Comparison of ENCODE assay signal across 32 cellular contexts in genomic region chr6:67883500-67884366, GRCh38.
"Had no signal": no experiment of that assay in that cellular context is flagged by ENCODE, and none has a peak within 500 bp of the region (broad histone marks: within the 10 kb centered on the region; RNA-seq: fewer than 3 reads in every experiment).

No MANE protein-coding gene starts in this region.

- H3K79me2 ChIP-seq: hepatocyte had no signal

- H3K4me3 ChIP-seq: coronary artery, dorsolateral prefrontal cortex, esophagus squamous epithelium, gastroesophageal sphincter, heart right ventricle, hepatocyte had no signal

- H2AFZ ChIP-seq: hepatocyte had no signal

- FAIRE-seq: astrocyte, endothelial cell of umbilical vein, TTC549 had no signal

- H3K4me2 ChIP-seq: hepatocyte had no signal

- DNase-seq: activated CD4-positive, alpha-beta memory T cell treated with anti-CD3 and anti-CD28 coated beads, Interleukin-2, amount 10 ng/mL, durations not matched to agents 7 days and 5 days; activated CD4-positive, alpha-beta T cell treated with anti-CD3 and anti-CD28 coated beads for 1 hour; activated CD4-positive, alpha-beta T cell treated with anti-CD3 and anti-CD28 coated beads for 4 hours; activated CD4-positive, alpha-beta T cell treated with anti-CD3 and anti-CD28 coated beads, Interleukin-2, amount 10 ng/mL, durations not matched to agents 7 days and 5 days; activated CD4-positive, alpha-beta T cell treated with anti-CD3 and anti-CD28 coated beads, Interleukin-2, amount 50 U/mL, for 4 hours; activated CD8-positive, alpha-beta memory T cell treated with anti-CD3 and anti-CD28 coated beads, Interleukin-2, amount 50 U/mL, for 48 hours; activated gamma-delta T cell; activated naive CD4-positive, alpha-beta T cell; activated naive CD4-positive, alpha-beta T cell treated with anti-CD3 and anti-CD28 coated beads, Interleukin-2, amount 10 ng/mL, durations not matched to agents 7 days and 5 days; activated naive CD8-positive, alpha-beta T cell treated with anti-CD3 and anti-CD28 coated beads, Interleukin-2, amount 10 ng/mL, durations not matched to agents 7 days and 5 days; activated T-cell treated with anti-CD3 and anti-CD28 coated beads for 4 hours; activated T-cell treated with anti-CD3 and anti-CD28 coated beads, Interleukin-2, amount 50 U/mL, for 24 hours; activated T-cell treated with anti-CD3 and anti-CD28 coated beads, Interleukin-2, amount 50 U/mL, for 72 hours; brain microvascular endothelial cell; dorsolateral prefrontal cortex; effector memory CD8-positive, alpha-beta T cell; esophagus squamous epithelium; foreskin melanocyte; heart right ventricle; T-helper 1 cell; T-helper 17 cell; T1000 had no signal

- H3K36me3 ChIP-seq: brain microvascular endothelial cell, esophagus squamous epithelium, gastroesophageal sphincter, heart right ventricle had no signal

- ATAC-seq: activated naive CD4-positive, alpha-beta T cell treated with anti-CD3 and anti-CD28 coated beads, Interleukin-2, amount 50 U/mL, for 72 hours; activated T-cell treated with anti-CD3 and anti-CD28 coated beads, Interleukin-2, amount 50 U/mL, for 72 hours; effector memory CD8-positive, alpha-beta T cell; gastroesophageal sphincter; heart right ventricle; T-helper 17 cell; WTC11 had no signal

- H3K27ac ChIP-seq: brain microvascular endothelial cell, coronary artery, dorsolateral prefrontal cortex, epithelial cell of prostate, esophagus squamous epithelium, gastroesophageal sphincter, heart right ventricle, hepatocyte, VCaP had no signal

- H3K27me3 ChIP-seq: brain microvascular endothelial cell, dorsolateral prefrontal cortex, esophagus squamous epithelium, gastroesophageal sphincter, heart right ventricle, hepatocyte had no signal

- H3K4me1 ChIP-seq: esophagus squamous epithelium, gastroesophageal sphincter, heart right ventricle had no signal
